Comparison of ENCODE assay signal across 32 cellular contexts in the genomic region with DNA sequence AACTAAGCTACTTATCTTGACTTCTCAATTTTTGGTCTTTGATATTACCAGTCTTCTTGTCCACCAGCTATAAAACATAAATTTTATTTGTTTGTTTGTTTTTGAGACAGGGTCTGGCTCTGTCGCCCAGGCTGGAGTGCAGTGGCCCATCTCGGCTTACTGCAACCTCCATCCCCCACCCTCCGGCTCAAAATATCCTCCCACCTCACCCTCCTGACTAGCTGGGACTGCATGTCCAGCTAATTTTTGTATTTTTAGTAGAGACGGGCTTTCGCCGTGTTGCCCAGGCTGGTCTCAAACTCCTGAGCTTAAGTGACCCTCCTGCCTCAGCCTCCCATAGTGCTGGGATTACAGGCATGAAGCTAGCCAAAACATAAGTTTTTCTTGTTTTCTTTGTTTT.
"Had no signal": no experiment of that assay in that cellular context is flagged by ENCODE, and none has a peak within 500 bp of the region (broad histone marks: within the 10 kb centered on the region; RNA-seq: fewer than 3 reads in every experiment).

No MANE protein-coding gene starts in this region.

- H3K9me3 ChIP-seq: adrenal gland, body of pancreas, gastroesophageal sphincter, left lung, neutrophil, stomach, thyroid gland, upper lobe of right lung had no signal

- H3K27me3 Mint-ChIP-seq: activated CD4-positive, alpha-beta memory T cell treated with anti-CD3 and anti-CD28 coated beads for 36 hours; activated CD4-positive, alpha-beta T cell treated with anti-CD3 and anti-CD28 coated beads, Interleukin-2, amount 10 ng/mL, durations not matched to agents 24 days and 14 days; activated naive CD8-positive, alpha-beta T cell treated with anti-CD3 and anti-CD28 coated beads for 36 hours; stimulated activated naive B cell treated with anti-CD40 and anti-IgM and Interleukin-4, amounts not matched to agents 10 μg/mL and 1 μg/mL and 100 μg/mL, for 72 hours had no signal

- ATAC-seq: body of pancreas; gastroesophageal sphincter; left lung; stimulated activated naive B cell treated with anti-CD40 and anti-IgM and Interleukin-4, amounts not matched to agents 10 μg/mL and 1 μg/mL and 100 μg/mL, for 72 hours; upper lobe of right lung had no signal

- H3K36me3 ChIP-seq: thyroid gland, upper lobe of right lung had no signal

- H3K27me3 ChIP-seq: adrenal gland, body of pancreas, dorsolateral prefrontal cortex, gastroesophageal sphincter, left lung, neutrophil, stomach, thyroid gland, upper lobe of right lung had no signal

- DNase-seq: activated CD4-positive, alpha-beta memory T cell treated with anti-CD3 and anti-CD28 coated beads for 36 hours; activated CD4-positive, alpha-beta T cell treated with anti-CD3 and anti-CD28 coated beads, Interleukin-2, amount 10 ng/mL, durations not matched to agents 24 days and 14 days; activated CD4-positive, CD25-positive, alpha-beta regulatory T cell treated with anti-CD3 and anti-CD28 coated beads, Interleukin-2, amount 50 U/mL, for 72 hours; activated CD8-positive, alpha-beta memory T cell treated with anti-CD3 and anti-CD28 coated beads, Interleukin-2, amount 50 U/mL, for 4 hours; activated naive CD4-positive, alpha-beta T cell treated with Interleukin-2 at 50 U/mL for 16 hours; activated naive CD8-positive, alpha-beta T cell treated with anti-CD3 and anti-CD28 coated beads for 36 hours; activated T-cell treated with anti-CD3 and anti-CD28 coated beads, Interleukin-2, amount 50 U/mL, for 1 hour; adrenal gland; aorta; body of pancreas; dorsolateral prefrontal cortex; effector memory CD4-positive, alpha-beta T cell; erythroblast; hypothalamus; kidney glomerular epithelial cell; left lung; stimulated activated CD4-positive, alpha-beta T cell treated with anti-CD3 and anti-CD28 coated beads, Interleukin-15, amount 100 ng/mL, for 24 hours; stimulated activated CD4-positive, alpha-beta T cell treated with anti-CD3 and anti-CD28 coated beads, Interleukin-2, amount 100 ng/mL, for 24 hours; stimulated activated naive B cell treated with anti-CD40 and anti-IgM and Interleukin-4, amounts not matched to agents 10 μg/mL and 1 μg/mL and 100 μg/mL, for 72 hours; stomach; SW 1271; T1000; thyroid gland; upper lobe of right lung; WERI-Rb-1 had no signal

- H3K4me3 ChIP-seq: adrenal gland, body of pancreas, coronary artery, dorsolateral prefrontal cortex, gastroesophageal sphincter, left lung, smooth muscle cell, stomach, thyroid gland, upper lobe of right lung had no signal

- H3K27ac ChIP-seq: adrenal gland, body of pancreas, coronary artery, dorsolateral prefrontal cortex, gastroesophageal sphincter, left lung, neutrophil, stomach, thyroid gland, upper lobe of right lung, WERI-Rb-1 had no signal

- H3K4me3 Mint-ChIP-seq: activated CD4-positive, alpha-beta memory T cell treated with anti-CD3 and anti-CD28 coated beads for 36 hours; activated CD4-positive, alpha-beta T cell treated with anti-CD3 and anti-CD28 coated beads, Interleukin-2, amount 10 ng/mL, durations not matched to agents 24 days and 14 days; activated naive CD8-positive, alpha-beta T cell treated with anti-CD3 and anti-CD28 coated beads for 36 hours; nephron; stimulated activated naive B cell treated with anti-CD40 and anti-IgM and Interleukin-4, amounts not matched to agents 10 μg/mL and 1 μg/mL and 100 μg/mL, for 72 hours; T-helper 1 cell treated with Interleukin-12 subunit alpha and Interleukin-12 subunit beta and Interleukin-4 antibody, amounts not matched to agents 30 μg/mL and 1 μg/mL, for 36 hours had no signal

- H3K4me1 ChIP-seq: thyroid gland, upper lobe of right lung had no signal

- H3K27ac Mint-ChIP-seq: activated CD4-positive, alpha-beta memory T cell treated with anti-CD3 and anti-CD28 coated beads for 36 hours; activated CD4-positive, alpha-beta T cell treated with anti-CD3 and anti-CD28 coated beads, Interleukin-2, amount 10 ng/mL, durations not matched to agents 24 days and 14 days; activated naive CD8-positive, alpha-beta T cell treated with anti-CD3 and anti-CD28 coated beads for 36 hours; activated T-helper 2 cell treated with anti-CD3 and anti-CD28 coated beads, Interferon-gamma antibody, Interleukin-2, Interleukin-4, amounts not matched to agents 10 μg/mL and 5 μg/mL and 100 μg/mL, durations not matched to agents 14 hours and 24 hours and 36 hours; nephron; stimulated activated naive B cell treated with anti-CD40 and anti-IgM and Interleukin-4, amounts not matched to agents 10 μg/mL and 1 μg/mL and 100 μg/mL, for 72 hours; T-helper 1 cell treated with Interleukin-12 subunit alpha and Interleukin-12 subunit beta and Interleukin-4 antibody, amounts not matched to agents 30 μg/mL and 1 μg/mL, for 36 hours had no signal

- H3K9me3 Mint-ChIP-seq: activated CD4-positive, alpha-beta memory T cell treated with anti-CD3 and anti-CD28 coated beads for 36 hours; activated CD4-positive, alpha-beta T cell treated with anti-CD3 and anti-CD28 coated beads, Interleukin-2, amount 10 ng/mL, durations not matched to agents 24 days and 14 days; activated naive CD8-positive, alpha-beta T cell treated with anti-CD3 and anti-CD28 coated beads for 36 hours; activated T-helper 2 cell treated with anti-CD3 and anti-CD28 coated beads, Interferon-gamma antibody, Interleukin-2, Interleukin-4, amounts not matched to agents 10 μg/mL and 5 μg/mL and 100 μg/mL, durations not matched to agents 14 hours and 24 hours and 36 hours; nephron; stimulated activated naive B cell treated with anti-CD40 and anti-IgM and Interleukin-4, amounts not matched to agents 10 μg/mL and 1 μg/mL and 100 μg/mL, for 72 hours; T-helper 1 cell treated with Interleukin-12 subunit alpha and Interleukin-12 subunit beta and Interleukin-4 antibody, amounts not matched to agents 30 μg/mL and 1 μg/mL, for 36 hours had no signal
